ENCODE assay signal across 9 cellular contexts in genomic region chr20:16528078-16528477, GRCh38. TPM values are rescaled to one million over a fixed set of nuclear protein-coding genes. Genes with fewer than 3 reads are reported as not detected.
DNase-seq lines count a peak whose midpoint lies in the region; ATAC-seq and TF ChIP-seq lines count a peak whose summit lies in the region.
"Had no signal": no experiment of that assay in that cellular context is flagged by ENCODE, and none has a peak within 500 bp of the region (broad histone marks: within the 10 kb centered on the region; RNA-seq: fewer than 3 reads in every experiment).

No MANE protein-coding gene starts in this region.

- WGBS in psoas muscle, 3 donors, result 25 to 33% (median 33%) methylated on average over 5 of the region's 5 CpGs

- ATAC-seq in psoas muscle (peak; percentile 94 to 98 (median 98)), HG02840 (IDR thresholded peaks at IDR 0.05; ENCODE audit: low FRiP score, unreplicated experiment) (no peak), HG03439 (IDR thresholded peaks at IDR 0.05; ENCODE audit: unreplicated experiment) (no peak), GM21390 (IDR thresholded peaks at IDR 0.05; ENCODE audit: unreplicated experiment) (no peak)

- H3K4me1 ChIP-seq in psoas muscle, result peaks cover 41% of the 10 kb centered on the region

- TF ChIP-seq CTCF in epithelial cell of esophagus (IDR thresholded peaks at IDR 0.05; ENCODE audit: insufficient read depth, low read depth, low read length, missing control alignments) (no peak), psoas muscle (IDR thresholded peaks at IDR 0.05) (no peak)

- no peaks in the 10 kb centered on the region for H3K27me3 ChIP-seq in psoas muscle (ENCODE audit: insufficient read depth in 3 of 3, low read length in 2 of 3)

- DNase-seq in GM03348 (ENCODE audit: low spot score) (peak; percentile 65), NCI-H510A (lab: John Stamatoyannopoulos, UW) (peak; percentile 88), epithelial cell of esophagus (ENCODE audit: low read depth) (peak; percentile 98), psoas muscle (peak; percentile 47 to 78), ecto neural progenitor cell (ENCODE audit: low spot score) (no peak)
- DNase-seq: activated naive CD8-positive, alpha-beta T cell treated with anti-CD3 and anti-CD28 coated beads, Interleukin-2, amount 10 ng/mL, durations not matched to agents 7 days and 5 days had no signal

- intact Hi-C loops in psoas muscle (cut with DNase I), result loop anchor here in 1 of 2 donors (5.0 kb wide), 1 partner anchor 44 kb away; the partner anchor contains the start of gene KIF16B

- peak overlapping the region; percentile 93 for H3K27ac ChIP-seq in psoas muscle

- no peaks in the 10 kb centered on the region for H3K36me3 ChIP-seq in psoas muscle (ENCODE audit: insufficient read depth in 1 of 2, low read depth in 1 of 2)

- H3K9me3 ChIP-seq in psoas muscle, result peaks cover 4% of the 10 kb centered on the region

- H3K4me3 ChIP-seq in epithelial cell of esophagus (ENCODE audit: low read length), result no peak overlapping the region
- peak overlapping the region; percentile 3 for H3K4me3 ChIP-seq in psoas muscle

RNA-seq across cellular contexts. Expression of gene KIF16B, which starts 45.2 kb away (rescaled TPM):
- total RNA-seq in psoas muscle, result 10 to 100 TPM; 18.9 to 27.7 (median 23.9) TPM
- polyA plus RNA-seq in psoas muscle, result 10 to 100 TPM; 18.1 to 30.6 (median 24.1) TPM

Comparison
In these comparisons a context has a peak if more than half of its experiments do, and no peak if none do; other contexts are left out.
1. ATAC-seq: peak in psoas muscle (4 of 4); none in HG02840 (single experiment), HG03439 (single experiment) and GM21390 (single experiment).